In the genomic region with DNA sequence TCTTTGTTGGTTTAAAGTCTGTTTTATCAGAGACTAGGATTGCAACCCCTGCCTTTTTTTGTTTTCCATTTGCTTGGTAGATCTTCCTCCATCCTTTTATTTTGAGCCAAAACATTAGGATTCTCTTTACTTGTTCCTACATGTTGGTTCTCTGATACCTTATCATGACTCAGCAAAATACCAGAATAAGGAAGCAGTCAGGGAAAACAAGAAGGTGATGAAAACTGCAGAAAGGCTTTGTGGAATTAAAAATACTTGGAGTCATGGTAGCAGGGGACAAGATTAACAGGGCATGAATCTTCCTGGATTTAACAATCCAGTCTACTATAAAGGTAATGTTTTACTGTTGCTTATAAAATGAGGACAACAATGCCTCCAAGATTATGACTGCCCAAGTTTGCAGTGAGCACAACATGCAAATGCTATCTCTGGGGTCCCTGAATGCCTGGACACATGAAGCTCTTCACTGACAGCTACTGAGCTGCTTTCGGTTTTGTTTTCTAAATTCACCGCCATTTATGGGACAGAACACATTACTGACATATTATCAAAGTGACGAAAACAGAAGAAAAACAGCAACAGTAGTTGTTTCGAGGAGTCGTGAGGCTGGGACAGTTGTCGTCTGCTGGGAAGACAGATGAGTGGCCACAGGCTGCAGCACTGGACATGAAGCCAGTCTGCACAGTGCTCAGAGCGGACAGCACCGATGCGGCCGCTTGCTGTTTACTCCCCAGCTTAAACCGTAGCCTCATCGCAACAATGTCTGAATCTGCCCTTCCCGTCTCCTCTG, we compare ENCODE assay signal across 12 cellular contexts.
DNase-seq lines count a peak whose midpoint lies in the region; ATAC-seq, FAIRE-seq and TF ChIP-seq lines count a peak whose summit lies in the region.
"Had no signal": no experiment of that assay in that cellular context is flagged by ENCODE, and none has a peak within 500 bp of the region (broad histone marks: within the 10 kb centered on the region; RNA-seq: fewer than 3 reads in every experiment).

No MANE protein-coding gene starts in this region.

- H3K36me3 ChIP-seq in brain microvascular endothelial cell (replicated peaks), result no peaks in the 10 kb centered on the region
- H3K36me3 ChIP-seq in kidney (ENCODE audit: control insufficient read depth in 1 of 2, insufficient read depth in 2 of 2, low read length in 2 of 2), result no peaks in the 10 kb centered on the region
- no peaks in the 10 kb centered on the region for H3K36me3 ChIP-seq in tibial nerve
- H3K36me3 ChIP-seq: Peyer's patch had no signal

- TF ChIP-seq CTCF in LNCaP clone FGC (IDR thresholded peaks at IDR 0.05; ENCODE audit: control insufficient read depth, extremely low read depth, insufficient read depth), result no peak
- no peak for TF ChIP-seq CTCF in brain microvascular endothelial cell (IDR thresholded peaks at IDR 0.05; ENCODE audit: low read depth, low read length, missing control alignments)
- TF ChIP-seq CTCF in kidney (IDR thresholded peaks at IDR 0.05; ENCODE audit: borderline replicate concordance, extremely low read depth, insufficient read depth), result no peak
- no peak for TF ChIP-seq CTCF in tibial nerve (IDR thresholded peaks at IDR 0.05)

- peak; percentile 6 for DNase-seq in LNCaP clone FGC (ENCODE audit: low read depth)
- DNase-seq in brain microvascular endothelial cell, result no peak
- DNase-seq in kidney, result peak; percentile 66
- DNase-seq in tibial nerve (ENCODE audit: low spot score in 2 of 2), result no peak
- no peak for DNase-seq in NOMO-1 treated with dmso at 0.1 percent for 144 hours (lab: John Stamatoyannopoulos, UW; ENCODE audit: unreplicated experiment)
- DNase-seq: activated CD4-positive, alpha-beta memory T cell treated with anti-CD3 and anti-CD28 coated beads, Interleukin-2, amount 10 ng/mL, durations not matched to agents 7 days and 5 days; NCI-H1105; Peyer's patch; small intestine; stimulated activated naive CD4-positive, alpha-beta T cell treated with Interleukin-2 at 50 U/mL for 16 hours had no signal

- FAIRE-seq in kidney (lab: Jason Lieb, UNC), result no peak
- FAIRE-seq: small intestine had no signal

- no peak for TF ChIP-seq EP300 in tibial nerve (IDR thresholded peaks at IDR 0.05)

- no peak for TF ChIP-seq POLR2A in tibial nerve (IDR thresholded peaks at IDR 0.05)

- in situ Hi-C loops in brain microvascular endothelial cell (cut with HindIII; ENCODE audit: low pct_ligation_motif_present, low sequenced_read_pairs), result no loop called here

- 80 to 87% methylated on average over 13 of the region's 13 CpGs for WGBS in tibial nerve, 2 donors

- H3K4me1 ChIP-seq in kidney (ENCODE audit: control insufficient read depth in 1 of 2, insufficient read depth in 1 of 2, low read depth in 1 of 2, low read length in 2 of 2) (no peaks in the 10 kb centered on the region), tibial nerve (no peaks in the 10 kb centered on the region)
- H3K4me1 ChIP-seq: Peyer's patch had no signal

- H3K4me3 ChIP-seq in LNCaP clone FGC (ENCODE audit: low read depth, low read length) (no peak overlapping the region), brain microvascular endothelial cell (ENCODE audit: low read depth, low read length) (peak overlapping the region; percentile 28), kidney (ENCODE audit: low read length in 2 of 2) (peak overlapping the region in 1 of 2 donors; percentile 9), tibial nerve (peak overlapping the region in 3 of 4 donors; percentile 5 to 36 (median 20))

- H3K27ac ChIP-seq in brain microvascular endothelial cell (no peak overlapping the region), kidney (ENCODE audit: low read depth in 2 of 2, low read length in 2 of 2) (no peak overlapping the region), tibial nerve (no peak overlapping the region)
- H3K27ac ChIP-seq: Peyer's patch had no signal

- no peaks in the 10 kb centered on the region for H3K9me3 ChIP-seq in kidney (ENCODE audit: control insufficient read depth in 1 of 2, low read length in 2 of 2)
- no peaks in the 10 kb centered on the region for H3K9me3 ChIP-seq in tibial nerve
- H3K9me3 ChIP-seq: Peyer's patch had no signal

- H3K27me3 ChIP-seq in brain microvascular endothelial cell (replicated peaks) (no peaks in the 10 kb centered on the region), tibial nerve (no peaks in the 10 kb centered on the region)
- H3K27me3 ChIP-seq: Peyer's patch had no signal

- intact Hi-C loops in kidney (cut with DNase I), result no loop called here

- ATAC-seq in GM18868 (IDR thresholded peaks at IDR 0.05; ENCODE audit: unreplicated experiment) (no peak), HG03045 (IDR thresholded peaks at IDR 0.05; ENCODE audit: unreplicated experiment) (no peak)

- no peak overlapping the region for H3K9ac ChIP-seq in kidney (ENCODE audit: low read length in 2 of 2)

Comparison
In these comparisons a context has a peak if more than half of its experiments do, and no peak if none do; other contexts are left out.
1. DNase-seq: peak in LNCaP clone FGC (single experiment) and kidney (single experiment); none in brain microvascular endothelial cell (single experiment), tibial nerve (0 of 2) and NOMO-1 treated with dmso at 0.1 percent for 144 hours (single experiment).